1 cellular context compared by ENCODE assay signal in the genomic region with DNA sequence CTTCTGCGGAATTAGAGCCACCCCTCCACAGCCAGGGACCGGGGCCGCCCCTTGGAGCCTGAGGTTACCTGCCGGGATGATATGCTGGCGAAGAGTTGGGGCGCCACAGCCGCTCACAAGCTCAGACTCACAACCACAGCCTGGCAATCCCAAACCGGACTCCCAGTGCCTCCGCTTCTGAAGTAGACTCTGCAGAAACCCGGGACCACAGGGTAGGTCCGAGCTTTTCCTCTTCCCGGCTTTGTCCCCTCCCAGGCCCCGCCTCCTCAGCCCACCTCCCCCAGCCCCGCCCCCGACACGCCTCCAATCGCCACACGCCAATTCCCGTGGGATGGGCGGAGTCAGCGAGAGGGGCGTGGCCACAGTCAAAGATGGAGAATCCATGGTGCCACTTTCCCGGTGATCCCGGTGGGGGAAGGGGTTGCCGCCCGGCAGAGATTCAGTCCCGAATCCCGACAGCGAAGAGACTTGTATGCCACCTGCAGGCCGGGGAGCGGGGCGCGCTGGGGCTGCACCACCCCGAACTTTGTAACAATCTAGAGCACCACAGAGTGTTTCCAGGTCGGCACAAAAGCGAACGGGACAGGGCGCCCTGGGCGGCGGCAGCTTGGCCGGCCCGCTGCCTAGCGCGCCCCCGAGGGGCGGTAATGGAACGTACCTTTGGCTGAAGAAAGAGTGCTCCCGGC.
TF ChIP-seq lines count a peak whose summit lies in the region.

Gene IDH1 (minus strand): TSS at position 201 of the 686 bp plus-strand sequence. CDS start 3,520 bp downstream, outside the sequence.

TF ChIP-seq in HepG2, 621 proteins besides CTCF, POLR2A, EP300 and RAD21 (continued from another document and continues in another):
- TF ChIP-seq SMAD3 (CRISPR knock-in tag; IDR thresholded peaks at IDR 0.05) (peak; percentile 58), TBX3 (IDR thresholded peaks at IDR 0.05; ENCODE audit: borderline replicate concordance) (no peak; the same call in 1 of the 2 replicates), KAT8 (CRISPR knock-in tag; IDR thresholded peaks at IDR 0.05) (peak; percentile 82), MXI1 (IDR thresholded peaks at IDR 0.05; ENCODE audit: borderline replicate concordance, low read depth, low read length) (peak; percentile 61; the same call in 1 of the 3 replicates), ZFP37 (CRISPR knock-in tag; IDR thresholded peaks at IDR 0.05; ENCODE audit: borderline replicate concordance) (no peak), MXD4 (CRISPR knock-in tag; IDR thresholded peaks at IDR 0.05) (peak; percentile 52; the same call in 1 of the 2 replicates), NCOA5 (CRISPR knock-in tag; IDR thresholded peaks at IDR 0.05) (no peak), SIX4 (CRISPR knock-in tag; IDR thresholded peaks at IDR 0.05) (no peak; the same call in 1 of the 2 replicates), SALL1 (CRISPR knock-in tag; IDR thresholded peaks at IDR 0.05) (peak; percentile 93), ZNF768 (CRISPR knock-in tag; IDR thresholded peaks at IDR 0.05) (no peak; the same call in none of the 2 replicates), REPIN1 (CRISPR knock-in tag; IDR thresholded peaks at IDR 0.05; ENCODE audit: borderline replicate concordance, low read depth) (peak; percentile 85; the same call in 1 of the 2 replicates), ZNF598 (CRISPR knock-in tag; IDR thresholded peaks at IDR 0.05; ENCODE audit: borderline replicate concordance) (peak; percentile 69), ZBTB49 (CRISPR knock-in tag; IDR thresholded peaks at IDR 0.05; ENCODE audit: borderline replicate concordance) (no peak), RXRB (CRISPR knock-in tag; IDR thresholded peaks at IDR 0.05; ENCODE audit: borderline replicate concordance) (peak; percentile 54; the same call in 1 of the 2 replicates), ZNF816 (CRISPR knock-in tag; IDR thresholded peaks at IDR 0.05; ENCODE audit: borderline replicate concordance) (no peak), ZSCAN21 (CRISPR knock-in tag; IDR thresholded peaks at IDR 0.05; ENCODE audit: borderline replicate concordance) (no peak; the same call in 1 of the 2 replicates), FOXO1 (CRISPR knock-in tag; IDR thresholded peaks at IDR 0.05) (peak; percentile 42; the same call in 1 of the 2 replicates), ZNF691 (CRISPR knock-in tag; IDR thresholded peaks at IDR 0.05; ENCODE audit: borderline replicate concordance, low read depth) (no peak), GABPA (IDR thresholded peaks at IDR 0.05; ENCODE audit: low read depth, low read length) (no peak), GABPA (CRISPR knock-in tag; IDR thresholded peaks at IDR 0.05; ENCODE audit: low read depth) (peak; percentile 39), ZNF296 (CRISPR knock-in tag; conservative IDR thresholded peaks at IDR 0.05) (0 out of 2 replicates have a peak, but pooled peaks have one; percentile 3), CBX5 (CRISPR knock-in tag; IDR thresholded peaks at IDR 0.05; ENCODE audit: borderline replicate concordance) (peak; percentile 90; the same call in 1 of the 2 replicates), MAFF (IDR thresholded peaks at IDR 0.05; ENCODE audit: low read depth, low read length) (no peak), ZNF749 (CRISPR knock-in tag; IDR thresholded peaks at IDR 0.05; ENCODE audit: borderline replicate concordance) (no peak), DMAP1 (CRISPR knock-in tag; IDR thresholded peaks at IDR 0.05) (peak; percentile 74; the same call in 1 of the 2 replicates), ZNF777 (CRISPR knock-in tag; IDR thresholded peaks at IDR 0.05) (peak; percentile 33; the same call in 1 of the 2 replicates), ZNF230 (CRISPR knock-in tag; IDR thresholded peaks at IDR 0.05) (no peak; the same call in 1 of the 2 replicates), BRF2 (CRISPR knock-in tag; IDR thresholded peaks at IDR 0.05) (peak; percentile 68; the same call in 1 of the 2 replicates), ZNF878 (CRISPR knock-in tag; IDR thresholded peaks at IDR 0.05) (peak; percentile 93), ZNF468 (CRISPR knock-in tag; IDR thresholded peaks at IDR 0.05) (no peak), KMT2B (CRISPR knock-in tag; IDR thresholded peaks at IDR 0.05) (peak; percentile 52; the same call in 1 of the 2 replicates), SAP130 (CRISPR knock-in tag; IDR thresholded peaks at IDR 0.05; ENCODE audit: low read depth) (peak; percentile 84), POLR2AphosphoS5 (IDR thresholded peaks at IDR 0.05; ENCODE audit: low read depth, low read length) (peak; percentile 95), SP2 (CRISPR knock-in tag; IDR thresholded peaks at IDR 0.05) (no peak), POLR2G (IDR thresholded peaks at IDR 0.05; ENCODE audit: low read depth, low read length) (peak; percentile 93), PPARG (CRISPR knock-in tag; conservative IDR thresholded peaks at IDR 0.05) (peak; percentile 12; the same call in 1 of the 2 replicates), ZNF644 (CRISPR knock-in tag; IDR thresholded peaks at IDR 0.05; ENCODE audit: low read depth) (peak; percentile 72; the same call in 1 of the 2 replicates), CHCHD3 (CRISPR knock-in tag; IDR thresholded peaks at IDR 0.05) (no peak), HMGXB3 (CRISPR knock-in tag; IDR thresholded peaks at IDR 0.05; ENCODE audit: borderline replicate concordance) (peak; percentile 50; the same call in 1 of the 2 replicates), ELF3 (CRISPR knock-in tag; IDR thresholded peaks at IDR 0.05) (peak; percentile 80), RFXANK (CRISPR knock-in tag; IDR thresholded peaks at IDR 0.05) (peak; percentile 72; the same call in 1 of the 2 replicates), HOXA7 (CRISPR knock-in tag; IDR thresholded peaks at IDR 0.05) (no peak), ZNF83 (CRISPR knock-in tag; IDR thresholded peaks at IDR 0.05; ENCODE audit: borderline replicate concordance) (no peak), NFE2 (CRISPR knock-in tag; IDR thresholded peaks at IDR 0.05) (no peak)
- TF ChIP-seq, protein P1, sequence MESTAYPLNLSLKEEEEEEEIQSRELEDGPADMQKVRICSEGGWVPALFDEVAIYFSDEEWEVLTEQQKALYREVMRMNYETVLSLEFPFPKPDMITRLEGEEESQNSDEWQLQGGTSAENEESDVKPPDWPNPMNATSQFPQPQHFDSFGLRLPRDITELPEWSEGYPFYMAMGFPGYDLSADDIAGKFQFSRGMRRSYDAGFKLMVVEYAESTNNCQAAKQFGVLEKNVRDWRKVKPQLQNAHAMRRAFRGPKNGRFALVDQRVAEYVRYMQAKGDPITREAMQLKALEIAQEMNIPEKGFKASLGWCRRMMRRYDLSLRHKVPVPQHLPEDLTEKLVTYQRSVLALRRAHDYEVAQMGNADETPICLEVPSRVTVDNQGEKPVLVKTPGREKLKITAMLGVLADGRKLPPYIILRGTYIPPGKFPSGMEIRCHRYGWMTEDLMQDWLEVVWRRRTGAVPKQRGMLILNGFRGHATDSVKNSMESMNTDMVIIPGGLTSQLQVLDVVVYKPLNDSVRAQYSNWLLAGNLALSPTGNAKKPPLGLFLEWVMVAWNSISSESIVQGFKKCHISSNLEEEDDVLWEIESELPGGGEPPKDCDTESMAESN (CRISPR knock-in tag; conservative IDR thresholded peaks at IDR 0.05) = peak; percentile 78; the same call in 1 of the 2 replicates
- TF ChIP-seq, protein P2, sequence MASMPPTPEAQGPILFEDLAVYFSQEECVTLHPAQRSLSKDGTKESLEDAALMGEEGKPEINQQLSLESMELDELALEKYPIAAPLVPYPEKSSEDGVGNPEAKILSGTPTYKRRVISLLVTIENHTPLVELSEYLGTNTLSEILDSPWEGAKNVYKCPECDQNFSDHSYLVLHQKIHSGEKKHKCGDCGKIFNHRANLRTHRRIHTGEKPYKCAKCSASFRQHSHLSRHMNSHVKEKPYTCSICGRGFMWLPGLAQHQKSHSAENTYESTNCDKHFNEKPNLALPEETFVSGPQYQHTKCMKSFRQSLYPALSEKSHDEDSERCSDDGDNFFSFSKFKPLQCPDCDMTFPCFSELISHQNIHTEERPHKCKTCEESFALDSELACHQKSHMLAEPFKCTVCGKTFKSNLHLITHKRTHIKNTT (CRISPR knock-in tag; IDR thresholded peaks at IDR 0.05) = no peak
- TF ChIP-seq, protein P3, sequence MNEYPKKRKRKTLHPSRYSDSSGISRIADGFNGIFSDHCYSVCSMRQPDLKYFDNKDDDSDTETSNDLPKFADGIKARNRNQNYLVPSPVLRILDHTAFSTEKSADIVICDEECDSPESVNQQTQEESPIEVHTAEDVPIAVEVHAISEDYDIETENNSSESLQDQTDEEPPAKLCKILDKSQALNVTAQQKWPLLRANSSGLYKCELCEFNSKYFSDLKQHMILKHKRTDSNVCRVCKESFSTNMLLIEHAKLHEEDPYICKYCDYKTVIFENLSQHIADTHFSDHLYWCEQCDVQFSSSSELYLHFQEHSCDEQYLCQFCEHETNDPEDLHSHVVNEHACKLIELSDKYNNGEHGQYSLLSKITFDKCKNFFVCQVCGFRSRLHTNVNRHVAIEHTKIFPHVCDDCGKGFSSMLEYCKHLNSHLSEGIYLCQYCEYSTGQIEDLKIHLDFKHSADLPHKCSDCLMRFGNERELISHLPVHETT (CRISPR knock-in tag; conservative IDR thresholded peaks at IDR 0.05) = peak; percentile 63; the same call in 1 of the 2 replicates
- TF ChIP-seq, protein P4, sequence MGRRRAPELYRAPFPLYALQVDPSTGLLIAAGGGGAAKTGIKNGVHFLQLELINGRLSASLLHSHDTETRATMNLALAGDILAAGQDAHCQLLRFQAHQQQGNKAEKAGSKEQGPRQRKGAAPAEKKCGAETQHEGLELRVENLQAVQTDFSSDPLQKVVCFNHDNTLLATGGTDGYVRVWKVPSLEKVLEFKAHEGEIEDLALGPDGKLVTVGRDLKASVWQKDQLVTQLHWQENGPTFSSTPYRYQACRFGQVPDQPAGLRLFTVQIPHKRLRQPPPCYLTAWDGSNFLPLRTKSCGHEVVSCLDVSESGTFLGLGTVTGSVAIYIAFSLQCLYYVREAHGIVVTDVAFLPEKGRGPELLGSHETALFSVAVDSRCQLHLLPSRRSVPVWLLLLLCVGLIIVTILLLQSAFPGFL (CRISPR knock-in tag; IDR thresholded peaks at IDR 0.05) = no peak
- TF ChIP-seq, protein P5, sequence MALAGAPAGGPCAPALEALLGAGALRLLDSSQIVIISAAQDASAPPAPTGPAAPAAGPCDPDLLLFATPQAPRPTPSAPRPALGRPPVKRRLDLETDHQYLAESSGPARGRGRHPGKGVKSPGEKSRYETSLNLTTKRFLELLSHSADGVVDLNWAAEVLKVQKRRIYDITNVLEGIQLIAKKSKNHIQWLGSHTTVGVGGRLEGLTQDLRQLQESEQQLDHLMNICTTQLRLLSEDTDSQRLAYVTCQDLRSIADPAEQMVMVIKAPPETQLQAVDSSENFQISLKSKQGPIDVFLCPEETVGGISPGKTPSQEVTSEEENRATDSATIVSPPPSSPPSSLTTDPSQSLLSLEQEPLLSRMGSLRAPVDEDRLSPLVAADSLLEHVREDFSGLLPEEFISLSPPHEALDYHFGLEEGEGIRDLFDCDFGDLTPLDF (CRISPR knock-in tag; IDR thresholded peaks at IDR 0.05) = peak; percentile 76; the same call in 1 of the 2 replicates
